ENCODE assay signal across 8 cellular contexts in the genomic region with DNA sequence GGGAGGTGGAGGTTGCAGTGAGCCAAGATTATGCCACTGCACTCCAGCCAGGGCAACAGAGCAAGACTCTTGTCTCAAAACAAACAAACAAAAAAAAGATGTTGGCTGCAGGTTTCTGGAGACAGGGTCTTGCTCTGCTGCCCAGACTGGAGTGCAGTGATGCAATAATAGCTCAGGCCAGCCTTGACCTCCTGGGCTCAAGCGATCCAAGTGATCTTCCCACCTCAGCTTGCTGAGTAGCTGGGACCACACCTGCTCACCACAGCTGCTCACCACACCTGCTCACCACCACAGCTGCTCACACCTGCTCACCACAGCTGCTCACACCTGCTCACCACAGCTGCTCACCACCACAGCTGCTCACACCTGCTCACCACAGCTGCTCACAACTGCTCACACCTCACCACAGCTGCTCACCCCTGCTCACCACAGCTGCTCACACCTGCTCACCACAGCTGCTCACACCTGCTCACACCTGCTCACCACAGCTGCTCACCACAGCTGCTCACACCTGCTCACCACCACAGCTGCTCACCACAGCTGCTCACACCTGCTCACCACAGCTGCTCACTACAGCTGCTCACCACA. TPM values are rescaled to one million over a fixed set of nuclear protein-coding genes. Genes with fewer than 3 reads are reported as not detected.
DNase-seq lines count a peak whose midpoint lies in the region; ATAC-seq and TF ChIP-seq lines count a peak whose summit lies in the region.
"Not testable (repeated sequence)": the region's sequence is repeated elsewhere in the genome, so short reads cannot be mapped to it uniquely, and the experiment has no call there.
"Had no signal": no experiment of that assay in that cellular context is flagged by ENCODE, and none has a peak within 500 bp of the region (broad histone marks: within the 10 kb centered on the region; RNA-seq: fewer than 3 reads in every experiment).

No MANE protein-coding gene starts in this region.

- not testable (repeated sequence) for H3K4me3 ChIP-seq in RWPE2 (ENCODE audit: severe bottlenecking)

- H3K4me3 Mint-ChIP-seq in activated CD4-positive, alpha-beta T cell treated with anti-CD3 and anti-CD28 coated beads, Interleukin-2, amount 10 ng/mL, durations not matched to agents 7 days and 5 days; activated naive CD4-positive, alpha-beta T cell treated with anti-CD3 and anti-CD28 coated beads, Interleukin-2, amount 10 ng/mL, durations not matched to agents 7 days and 5 days; chondrocyte (ENCODE audit: unreplicated experiment); memory B cell; stimulated activated naive B cell treated with anti-CD40 and anti-IgM and Interleukin-4, amounts not matched to agents 10 μg/mL and 1 μg/mL and 100 μg/mL, for 72 hours: not testable (repeated sequence)

- not testable (repeated sequence) for H3K27me3 ChIP-seq in RWPE2 (ENCODE audit: insufficient read depth, poor library complexity, severe bottlenecking)

- POLR2A ChIA-PET in activated CD4-positive, alpha-beta T cell treated with anti-CD3 and anti-CD28 coated beads, Interleukin-2, amount 10 ng/mL, durations not matched to agents 7 days and 5 days (lab: Charles Lee), result interaction anchor here (0.5 kb wide), 1 partner anchor 74 kb away, joined by 3 read pairs; no protein-coding TSS in a partner anchor

- peaks cover 19% of the 10 kb centered on the region for H3K9me3 Mint-ChIP-seq in activated CD4-positive, alpha-beta T cell treated with anti-CD3 and anti-CD28 coated beads, Interleukin-2, amount 10 ng/mL, durations not matched to agents 7 days and 5 days
- peaks cover 22% of the 10 kb centered on the region for H3K9me3 Mint-ChIP-seq in activated naive CD4-positive, alpha-beta T cell treated with anti-CD3 and anti-CD28 coated beads, Interleukin-2, amount 10 ng/mL, durations not matched to agents 7 days and 5 days
- H3K9me3 Mint-ChIP-seq in chondrocyte (ENCODE audit: low read depth); memory B cell; stimulated activated naive B cell treated with anti-CD40 and anti-IgM and Interleukin-4, amounts not matched to agents 10 μg/mL and 1 μg/mL and 100 μg/mL, for 72 hours: not testable (repeated sequence)

- ATAC-seq in RWPE2 (ENCODE audit: low read depth); stimulated activated naive B cell treated with anti-CD40 and anti-IgM and Interleukin-4, amounts not matched to agents 10 μg/mL and 1 μg/mL and 100 μg/mL, for 72 hours (replicated peaks): not testable (repeated sequence)
- peak; percentile 32 for ATAC-seq in memory B cell (ENCODE audit: low read depth)

- peaks cover 30% of the 10 kb centered on the region for H3K36me3 ChIP-seq in RWPE2 (ENCODE audit: low read depth)

- not testable (repeated sequence) for TF ChIP-seq CTCF in RWPE2 (IDR thresholded peaks at IDR 0.05; ENCODE audit: poor library complexity, severe bottlenecking); chondrocyte (IDR thresholded peaks at IDR 0.05)

- not testable (repeated sequence) for H3K4me1 ChIP-seq in RWPE2 (ENCODE audit: insufficient read depth, poor library complexity, severe bottlenecking)

- H3K9me3 ChIP-seq in RWPE2 (ENCODE audit: severe bottlenecking), result not testable (repeated sequence)

- H3K27me3 Mint-ChIP-seq in activated CD4-positive, alpha-beta T cell treated with anti-CD3 and anti-CD28 coated beads, Interleukin-2, amount 10 ng/mL, durations not matched to agents 7 days and 5 days; activated naive CD4-positive, alpha-beta T cell treated with anti-CD3 and anti-CD28 coated beads, Interleukin-2, amount 10 ng/mL, durations not matched to agents 7 days and 5 days; chondrocyte (ENCODE audit: low read depth); memory B cell; stimulated activated naive B cell treated with anti-CD40 and anti-IgM and Interleukin-4, amounts not matched to agents 10 μg/mL and 1 μg/mL and 100 μg/mL, for 72 hours: not testable (repeated sequence)

- peak overlapping the region; percentile 81 for H3K27ac Mint-ChIP-seq in activated CD4-positive, alpha-beta T cell treated with anti-CD3 and anti-CD28 coated beads, Interleukin-2, amount 10 ng/mL, durations not matched to agents 7 days and 5 days
- peak overlapping the region; percentile 78 for H3K27ac Mint-ChIP-seq in activated naive CD4-positive, alpha-beta T cell treated with anti-CD3 and anti-CD28 coated beads, Interleukin-2, amount 10 ng/mL, durations not matched to agents 7 days and 5 days
- not testable (repeated sequence) for H3K27ac Mint-ChIP-seq in chondrocyte (ENCODE audit: unreplicated experiment)
- peak overlapping the region; percentile 95 for H3K27ac Mint-ChIP-seq in memory B cell
- peak overlapping the region; percentile 85 for H3K27ac Mint-ChIP-seq in stimulated activated naive B cell treated with anti-CD40 and anti-IgM and Interleukin-4, amounts not matched to agents 10 μg/mL and 1 μg/mL and 100 μg/mL, for 72 hours

- not testable (repeated sequence) for H3K27ac ChIP-seq in RWPE2 (ENCODE audit: poor library complexity, severe bottlenecking)

- peak; percentile 68 for DNase-seq in DMS53 (lab: John Stamatoyannopoulos, UW)
- peak; percentile 34 for DNase-seq in RWPE2 (ENCODE audit: low spot score)
- not testable (repeated sequence) for DNase-seq in activated CD4-positive, alpha-beta T cell treated with anti-CD3 and anti-CD28 coated beads, Interleukin-2, amount 10 ng/mL, durations not matched to agents 7 days and 5 days; activated naive CD4-positive, alpha-beta T cell treated with anti-CD3 and anti-CD28 coated beads, Interleukin-2, amount 10 ng/mL, durations not matched to agents 7 days and 5 days; memory B cell (ENCODE audit: low spot score in 2 of 2); stimulated activated naive B cell treated with anti-CD40 and anti-IgM and Interleukin-4, amounts not matched to agents 10 μg/mL and 1 μg/mL and 100 μg/mL, for 72 hours
- DNase-seq in chondrocyte (ENCODE audit: low spot score), result peak; percentile 22

- H3K4me1 Mint-ChIP-seq in activated CD4-positive, alpha-beta T cell treated with anti-CD3 and anti-CD28 coated beads, Interleukin-2, amount 10 ng/mL, durations not matched to agents 7 days and 5 days, result peaks cover 11% of the 10 kb centered on the region
- H3K4me1 Mint-ChIP-seq in activated naive CD4-positive, alpha-beta T cell treated with anti-CD3 and anti-CD28 coated beads, Interleukin-2, amount 10 ng/mL, durations not matched to agents 7 days and 5 days; chondrocyte (ENCODE audit: low read depth); memory B cell; stimulated activated naive B cell treated with anti-CD40 and anti-IgM and Interleukin-4, amounts not matched to agents 10 μg/mL and 1 μg/mL and 100 μg/mL, for 72 hours: not testable (repeated sequence)

- H3K36me3 Mint-ChIP-seq in activated CD4-positive, alpha-beta T cell treated with anti-CD3 and anti-CD28 coated beads, Interleukin-2, amount 10 ng/mL, durations not matched to agents 7 days and 5 days (ENCODE audit: low read depth), result peaks cover 70% of the 10 kb centered on the region
- peaks cover 59% of the 10 kb centered on the region for H3K36me3 Mint-ChIP-seq in activated naive CD4-positive, alpha-beta T cell treated with anti-CD3 and anti-CD28 coated beads, Interleukin-2, amount 10 ng/mL, durations not matched to agents 7 days and 5 days
- peaks cover 45% of the 10 kb centered on the region for H3K36me3 Mint-ChIP-seq in chondrocyte (ENCODE audit: low read depth)
- H3K36me3 Mint-ChIP-seq in memory B cell, result peaks cover 40% of the 10 kb centered on the region
- peaks cover 61 to 84% of the 10 kb centered on the region in 2 donors for H3K36me3 Mint-ChIP-seq in stimulated activated naive B cell treated with anti-CD40 and anti-IgM and Interleukin-4, amounts not matched to agents 10 μg/mL and 1 μg/mL and 100 μg/mL, for 72 hours

- CTCF ChIA-PET in activated CD4-positive, alpha-beta T cell treated with anti-CD3 and anti-CD28 coated beads, Interleukin-2, amount 10 ng/mL, durations not matched to agents 7 days and 5 days (lab: Charles Lee), result interaction anchor here (0.8 kb wide), 1 partner anchor 89 kb away, joined by 6 read pairs; no protein-coding TSS in a partner anchor
- CTCF ChIA-PET in activated naive CD4-positive, alpha-beta T cell treated with anti-CD3 and anti-CD28 coated beads, Interleukin-2, amount 10 ng/mL, durations not matched to agents 7 days and 5 days (lab: Charles Lee), result not testable (repeated sequence)

RNA-seq across cellular contexts. Expression of a gene that starts 30.0 kb away (rescaled TPM):
- under 1 TPM; 0.17 to 0.42 TPM for total RNA-seq in activated CD4-positive, alpha-beta T cell treated with anti-CD3 and anti-CD28 coated beads, Interleukin-2, amount 10 ng/mL, durations not matched to agents 7 days and 5 days
- total RNA-seq in chondrocyte, result not detected in 3 replicates
- total RNA-seq: glomerular endothelial cell had no signal
